Comparison of ENCODE assay signal across 29 cellular contexts in the genomic region with DNA sequence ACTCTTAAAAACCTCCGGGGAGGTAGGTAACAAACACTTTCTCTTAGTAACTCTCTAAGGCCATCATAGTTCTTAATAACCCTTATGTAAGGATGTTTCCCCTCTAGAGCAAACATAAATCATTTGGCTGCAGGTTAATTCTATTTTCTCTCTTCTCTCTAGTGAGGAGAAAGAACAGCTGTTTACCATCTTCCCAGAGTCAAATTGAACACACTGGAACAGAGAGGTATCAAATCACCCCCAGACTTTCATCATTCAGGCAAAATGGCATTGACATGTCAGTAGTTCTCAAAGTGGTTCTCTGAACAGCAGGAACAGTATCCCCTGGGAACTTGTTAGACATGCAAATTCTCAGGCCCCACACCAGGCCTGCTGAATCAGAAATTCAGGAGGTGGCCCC.
"Had no signal": no experiment of that assay in that cellular context is flagged by ENCODE, and none has a peak within 500 bp of the region (broad histone marks: within the 10 kb centered on the region; RNA-seq: fewer than 3 reads in every experiment).

No MANE protein-coding gene starts in this region.

- ATAC-seq: esophagus mucosa; gastrocnemius medialis; left lobe of liver; mucosa of descending colon; natural killer cell treated with Interleukin-12 subunit alpha and Interleukin-12 subunit beta and Interleukin-15 and Interleukin-18, amount 100 ng/mL, for 72 hours; psoas muscle; right cardiac atrium; stimulated activated effector memory CD8-positive, alpha-beta T cell treated with anti-CD3 and anti-CD28 coated beads, Interleukin-12 subunit alpha, Interleukin-12 subunit beta, amount 100 ng/mL, for 72 hours had no signal

- H3K27me3 Mint-ChIP-seq: dendritic cell treated with granulocyte-macrophage colony-stimulating factor and Interleukin-4, amounts not matched to agents 40 ng/mL and 50 ng/mL, for 4 days; type B pancreatic cell had no signal

- DNase-seq: effector CD8-positive, alpha-beta T cell; endodermal cell; foreskin fibroblast; gastrocnemius medialis; head of caudate nucleus; mucosa of descending colon; naive B cell; nucleus accumbens; ovary; posterior cingulate gyrus; psoas muscle; right cardiac atrium; sigmoid colon; stimulated activated CD4-positive, alpha-beta T cell treated with anti-CD3 and anti-CD28 coated beads, Interleukin-2, amount 100 ng/mL, for 24 hours; stimulated activated CD4-positive, alpha-beta T cell treated with anti-CD3 and anti-CD28 coated beads, Interleukin-4, amount 100 ng/mL, for 24 hours; stimulated activated naive CD4-positive, alpha-beta T cell treated with Interleukin-2 at 50 U/mL for 16 hours; stomach; testis; tibial artery had no signal

- H3K36me3 ChIP-seq: gastrocnemius medialis, ovary, sigmoid colon, stomach, tibial artery had no signal

- H3K4me3 Mint-ChIP-seq: dendritic cell treated with granulocyte-macrophage colony-stimulating factor and Interleukin-4, amounts not matched to agents 40 ng/mL and 50 ng/mL, for 4 days; endodermal cell; memory B cell; mesothelial cell of epicardium; naive B cell; natural killer cell treated with Interleukin-12 subunit alpha and Interleukin-12 subunit beta and Interleukin-15 and Interleukin-18, amount 100 ng/mL, for 72 hours; stimulated activated effector memory CD8-positive, alpha-beta T cell treated with anti-CD3 and anti-CD28 coated beads, Interleukin-12 subunit alpha, Interleukin-12 subunit beta, amount 100 ng/mL, for 72 hours; type B pancreatic cell had no signal

- H3K27ac Mint-ChIP-seq: dendritic cell treated with granulocyte-macrophage colony-stimulating factor and Interleukin-4, amounts not matched to agents 40 ng/mL and 50 ng/mL, for 4 days; endodermal cell; memory B cell; naive B cell; natural killer cell treated with Interleukin-12 subunit alpha and Interleukin-12 subunit beta and Interleukin-15 and Interleukin-18, amount 100 ng/mL, for 72 hours; stimulated activated effector memory CD8-positive, alpha-beta T cell treated with anti-CD3 and anti-CD28 coated beads, Interleukin-12 subunit alpha, Interleukin-12 subunit beta, amount 100 ng/mL, for 72 hours; type B pancreatic cell had no signal

- H3K4me1 Mint-ChIP-seq: memory B cell; naive B cell; stimulated activated effector memory CD8-positive, alpha-beta T cell treated with anti-CD3 and anti-CD28 coated beads, Interleukin-12 subunit alpha, Interleukin-12 subunit beta, amount 100 ng/mL, for 72 hours had no signal

- H3K9me3 Mint-ChIP-seq: dendritic cell treated with granulocyte-macrophage colony-stimulating factor and Interleukin-4, amounts not matched to agents 40 ng/mL and 50 ng/mL, for 4 days; endodermal cell had no signal

- H3K27me3 ChIP-seq: gastrocnemius medialis, ovary, sigmoid colon, stomach, testis, tibial artery had no signal

- H3K27ac ChIP-seq: epithelial cell of prostate, gastrocnemius medialis, ovary, psoas muscle, sigmoid colon, stomach, testis, tibial artery had no signal

- H3K4me3 ChIP-seq: gastrocnemius medialis, lung, mucosa of descending colon, ovary, psoas muscle, sigmoid colon, stomach, testis, tibial artery had no signal

- H3K4me1 ChIP-seq: gastrocnemius medialis, psoas muscle, testis, tibial artery had no signal

- H3K36me3 Mint-ChIP-seq: memory B cell; mesothelial cell of epicardium; natural killer cell treated with Interleukin-12 subunit alpha and Interleukin-12 subunit beta and Interleukin-15 and Interleukin-18, amount 100 ng/mL, for 72 hours; stimulated activated effector memory CD8-positive, alpha-beta T cell treated with anti-CD3 and anti-CD28 coated beads, Interleukin-12 subunit alpha, Interleukin-12 subunit beta, amount 100 ng/mL, for 72 hours; type B pancreatic cell had no signal
